In genomic region chrX:118348186-118348810, GRCh38 we compare ENCODE assay signal across 10 cellular contexts. TPM values are rescaled to one million over a fixed set of nuclear protein-coding genes. Genes with fewer than 3 reads are reported as not detected.
DNase-seq lines count a peak whose midpoint lies in the region; ATAC-seq and TF ChIP-seq lines count a peak whose summit lies in the region.
"Had no signal": no experiment of that assay in that cellular context is flagged by ENCODE, and none has a peak within 500 bp of the region (broad histone marks: within the 10 kb centered on the region; RNA-seq: fewer than 3 reads in every experiment).

No MANE protein-coding gene starts in this region.

- 24 to 35% (median 33%) methylated on average over 2 of the region's 2 CpGs for WGBS in stomach, 5 donors

- H3K36me3 Mint-ChIP-seq in activated CD8-positive, alpha-beta memory T cell treated with anti-CD3 and anti-CD28 coated beads, Interleukin-2, amount 10 ng/mL, durations not matched to agents 7 days and 5 days = peaks cover 1% of the 10 kb centered on the region

- H3K36me3 ChIP-seq in stomach = no peaks in the 10 kb centered on the region

- no peaks in the 10 kb centered on the region for H3K27me3 ChIP-seq in stomach

- H3K27ac ChIP-seq in stomach = no peak overlapping the region

- H3K27me3 Mint-ChIP-seq in activated CD8-positive, alpha-beta memory T cell treated with anti-CD3 and anti-CD28 coated beads, Interleukin-2, amount 10 ng/mL, durations not matched to agents 7 days and 5 days = no peaks in the 10 kb centered on the region

- peak overlapping the region; percentile 96 for H3K4me3 Mint-ChIP-seq in activated CD8-positive, alpha-beta memory T cell treated with anti-CD3 and anti-CD28 coated beads, Interleukin-2, amount 10 ng/mL, durations not matched to agents 7 days and 5 days

- H3K9me3 Mint-ChIP-seq in activated CD8-positive, alpha-beta memory T cell treated with anti-CD3 and anti-CD28 coated beads, Interleukin-2, amount 10 ng/mL, durations not matched to agents 7 days and 5 days (ENCODE audit: low read depth) = no peaks in the 10 kb centered on the region

- CTCF ChIA-PET in activated CD8-positive, alpha-beta memory T cell treated with anti-CD3 and anti-CD28 coated beads, Interleukin-2, amount 10 ng/mL, durations not matched to agents 7 days and 5 days (lab: Charles Lee) = no interaction called here

- H3K4me3 ChIP-seq in WI38 (ENCODE audit: low read depth, low read length) (peak overlapping the region; percentile 78), fibroblast of the aortic adventitia (ENCODE audit: low read depth, low read length) (peak overlapping the region; percentile 77), stomach (peak overlapping the region; percentile 56 to 78 (median 71))

- H3K4me1 Mint-ChIP-seq in activated CD8-positive, alpha-beta memory T cell treated with anti-CD3 and anti-CD28 coated beads, Interleukin-2, amount 10 ng/mL, durations not matched to agents 7 days and 5 days = peaks cover 40% of the 10 kb centered on the region

- no peak for ATAC-seq in activated CD8-positive, alpha-beta memory T cell treated with anti-CD3 and anti-CD28 coated beads, Interleukin-2, amount 10 ng/mL, durations not matched to agents 7 days and 5 days
- no peak for ATAC-seq in omental fat pad (ENCODE audit: low FRiP score)

- H3K9me3 ChIP-seq in stomach = no peaks in the 10 kb centered on the region

- no peak for DNase-seq in activated CD8-positive, alpha-beta memory T cell treated with anti-CD3 and anti-CD28 coated beads, Interleukin-2, amount 10 ng/mL, durations not matched to agents 7 days and 5 days
- no peak for DNase-seq in activated CD8-positive, alpha-beta memory T cell treated with anti-CD3 and anti-CD28 coated beads, Interleukin-2, amount 50 U/mL, for 4 hours
- no peak for DNase-seq in fibroblast of the aortic adventitia (ENCODE audit: low read depth)
- DNase-seq in stomach = no peak
- no peak for DNase-seq in NOMO-1 (lab: John Stamatoyannopoulos, UW; ENCODE audit: unreplicated experiment in 2 of 2)
- no peak for DNase-seq in islet precursor cell
- DNase-seq in omental fat pad (ENCODE audit: low spot score) = no peak
- DNase-seq: AML-193; stimulated activated CD4-positive, alpha-beta T cell treated with anti-CD3 and anti-CD28 coated beads, Interleukin-12 subunit alpha, Interleukin-12 subunit beta, amount 100 ng/mL, for 4 hours had no signal

- no peak for TF ChIP-seq POLR2A in stomach (IDR thresholded peaks at IDR 0.05)

- TF ChIP-seq CTCF in WI38 (IDR thresholded peaks at IDR 0.05; ENCODE audit: low read depth, low read length) (no peak), fibroblast of the aortic adventitia (IDR thresholded peaks at IDR 0.05; ENCODE audit: insufficient read depth, low read length) (no peak), stomach (IDR thresholded peaks at IDR 0.05) (no peak), omental fat pad (IDR thresholded peaks at IDR 0.05) (no peak)

- no peak for TF ChIP-seq EP300 in stomach (IDR thresholded peaks at IDR 0.05)

- intact Hi-C loops in stomach (cut with DNase I; ENCODE audit: low total_unique reads) = no loop called here

- H3K27ac Mint-ChIP-seq in activated CD8-positive, alpha-beta memory T cell treated with anti-CD3 and anti-CD28 coated beads, Interleukin-2, amount 10 ng/mL, durations not matched to agents 7 days and 5 days = peak overlapping the region; percentile 98

- peaks cover 0 to 53% (median 16%) of the 10 kb centered on the region in 4 donors for H3K4me1 ChIP-seq in stomach

RNA-seq across cellular contexts. Expression of gene WDR44, which starts 2.4 kb away (rescaled TPM):
- 10 to 100 TPM; 19.5 to 21.0 TPM for total RNA-seq in activated CD8-positive, alpha-beta memory T cell treated with anti-CD3 and anti-CD28 coated beads, Interleukin-2, amount 10 ng/mL, durations not matched to agents 7 days and 5 days
- 20.9 and 25.3 TPM in 2 replicates for total RNA-seq in fibroblast of the aortic adventitia (ENCODE audit: low replicate concordance)
- 10 to 100 TPM in 4 of 5 donors, 1 to 10 TPM in 1; 4.1 to 40.1 (median 22.2) TPM for total RNA-seq in stomach
- 1 to 10 TPM; 4.1 to 6.1 (median 4.4) TPM for polyA plus RNA-seq in stomach
- 10 to 100 TPM; 16.3 to 21.2 (median 19.7) TPM for total RNA-seq in omental fat pad
